Comparison of ENCODE assay signal across 8 cellular contexts in the genomic region with DNA sequence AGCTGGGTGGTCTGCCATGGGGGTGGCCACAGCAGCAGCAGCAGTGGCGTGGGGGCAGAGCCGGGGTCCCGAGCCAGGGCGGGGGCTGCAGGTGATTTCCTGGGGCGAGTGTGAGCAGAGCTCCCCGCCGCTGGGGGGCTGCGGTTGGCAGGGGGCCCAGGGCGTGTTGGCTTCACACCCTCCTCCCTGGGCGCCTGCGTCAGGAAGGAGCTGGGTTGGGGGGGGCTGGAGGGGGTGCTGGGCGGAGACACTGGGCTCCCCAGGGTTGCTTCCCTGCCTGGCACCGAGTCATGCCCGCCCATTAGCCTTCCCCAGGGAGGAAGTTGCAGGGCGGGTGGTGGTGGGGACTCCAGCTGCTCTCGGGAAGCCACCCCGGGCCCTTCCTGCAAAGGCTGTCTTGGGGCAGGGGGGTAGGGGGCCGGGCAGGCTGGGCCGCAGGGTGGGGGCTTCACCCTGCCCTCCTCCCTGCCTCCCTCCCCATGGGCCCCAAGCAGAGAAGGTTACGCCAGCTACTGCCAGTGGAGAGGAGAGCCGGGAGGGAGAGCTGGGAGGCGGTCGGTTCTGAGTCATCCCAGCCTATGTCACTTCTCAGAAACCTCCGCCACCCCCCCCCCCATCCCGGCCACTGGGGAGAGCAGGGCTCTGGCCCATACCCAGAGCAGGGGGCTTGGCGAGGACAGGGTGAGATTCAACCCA. TPM values are rescaled to one million over a fixed set of nuclear protein-coding genes. Genes with fewer than 3 reads are reported as not detected.
DNase-seq lines count a peak whose midpoint lies in the region; ATAC-seq, FAIRE-seq and TF ChIP-seq lines count a peak whose summit lies in the region.

No MANE protein-coding gene starts in this region.

- intact Hi-C loops in aorta (cut with DNase I) = no loop called here

- H3K4me2 ChIP-seq in A549 = peak overlapping the region; percentile 100

- ATAC-seq in A549 = peak; percentile 36 to 61
- peak; percentile 60 for ATAC-seq in foreskin keratinocyte
- ATAC-seq in aorta (ENCODE audit: low FRiP score) = peak; percentile 70
- no peak for ATAC-seq in HG03571 (IDR thresholded peaks at IDR 0.05; ENCODE audit: unreplicated experiment)

- H3K9me3 ChIP-seq in A549 = no peaks in the 10 kb centered on the region
- no peaks in the 10 kb centered on the region for H3K9me3 ChIP-seq in aorta (ENCODE audit: control insufficient read depth, low read length)

- H3K4me3 ChIP-seq in A549 (peak overlapping the region; percentile 97), aorta (ENCODE audit: low read length in 2 of 2) (peak overlapping the region in 1 of 2 donors; percentile 21)

- TF ChIP-seq CTCF in A549 (IDR thresholded peaks at IDR 0.05) (no peak), foreskin keratinocyte (conservative IDR thresholded peaks at IDR 0.05) (peak; percentile 19)

- CTCF ChIA-PET in A549 (lab: Yijun Ruan, JAX) = interaction anchor here (0.6 to 18.7 kb wide), 8 partner anchors 9 to 141 kb away, joined by 3 to 500 read pairs (median 4); a partner anchor contains a TSS

- 0% methylated on average over 9 of the region's 26 CpGs for WGBS in A549 (ENCODE audit: missing lambda C conversion rate)
- 1% methylated on average over 15 to 26 of the region's 26 CpGs for WGBS in aorta, 2 donors

- DNase-seq in A549 (ENCODE audit: low read depth in 1 of 2, low spot score in 1 of 2) (peak in 1 of 2 experiments; percentile 91), H4 (ENCODE audit: low spot score) (peak; percentile 96), RCC 7860 (ENCODE audit: low spot score) (peak; percentile 96), foreskin keratinocyte (peak; percentile 89 to 92), occipital lobe (lab: John Stamatoyannopoulos, UW) (peak; percentile 95), aorta (peak; percentile 96 to 97)
- peak; percentile 70 for DNase-seq in activated naive CD4-positive, alpha-beta T cell treated with Interleukin-2 at 50 U/mL for 16 hours

- TF ChIP-seq RAD21 in A549 (conservative IDR thresholded peaks at IDR 0.05 in 1 of 2, IDR thresholded peaks at IDR 0.05 in 1 of 2) = no peak; a peak in 1 of 5 replicates

- H3K4me1 ChIP-seq in A549 (peaks cover 45% of the 10 kb centered on the region), foreskin keratinocyte (peaks cover 5% of the 10 kb centered on the region), aorta (ENCODE audit: control insufficient read depth in 1 of 2, insufficient read depth in 2 of 2, low read length in 2 of 2) (no peaks in the 10 kb centered on the region)

- peak; percentile 35 to 39; a peak in 2 of 5 replicates for TF ChIP-seq EP300 in A549 (IDR thresholded peaks at IDR 0.05)

- H3K27ac ChIP-seq in A549 = peak overlapping the region; percentile 100
- H3K27ac ChIP-seq in foreskin keratinocyte = peak overlapping the region; percentile 80
- H3K27ac ChIP-seq in aorta (ENCODE audit: low read depth in 1 of 2, low read length in 2 of 2) = peak overlapping the region; percentile 76 to 97

- TF ChIP-seq POLR2A in A549 (IDR thresholded peaks at IDR 0.05; ENCODE audit: low read length) = no peak

- no peaks in the 10 kb centered on the region for H3K27me3 ChIP-seq in foreskin keratinocyte
- H3K27me3 ChIP-seq in aorta (ENCODE audit: control insufficient read depth in 1 of 2, insufficient read depth in 2 of 2, low read length in 1 of 2) = peaks cover 0 to 2% of the 10 kb centered on the region in 2 donors

- POLR2A ChIA-PET in A549 (lab: Yijun Ruan, JAX) = interaction anchor here (0.7 to 5.0 kb wide), 7 partner anchors 9 to 330 kb away, joined by 3 to 62 read pairs (median 9); a partner anchor contains a TSS

- peaks cover 6 to 9% of the 10 kb centered on the region in 2 donors for H3K36me3 ChIP-seq in aorta (ENCODE audit: control insufficient read depth in 1 of 2, insufficient read depth in 2 of 2, low read length in 1 of 2)

- FAIRE-seq in A549 (lab: Jason Lieb, UNC) (no peak), RCC 7860 (lab: Jason Lieb, UNC) (peak; percentile 80)

TF ChIP-seq in A549, 52 proteins besides CTCF, POLR2A, EP300 and RAD21 (continues in another document):
- TF ChIP-seq, protein P1, sequence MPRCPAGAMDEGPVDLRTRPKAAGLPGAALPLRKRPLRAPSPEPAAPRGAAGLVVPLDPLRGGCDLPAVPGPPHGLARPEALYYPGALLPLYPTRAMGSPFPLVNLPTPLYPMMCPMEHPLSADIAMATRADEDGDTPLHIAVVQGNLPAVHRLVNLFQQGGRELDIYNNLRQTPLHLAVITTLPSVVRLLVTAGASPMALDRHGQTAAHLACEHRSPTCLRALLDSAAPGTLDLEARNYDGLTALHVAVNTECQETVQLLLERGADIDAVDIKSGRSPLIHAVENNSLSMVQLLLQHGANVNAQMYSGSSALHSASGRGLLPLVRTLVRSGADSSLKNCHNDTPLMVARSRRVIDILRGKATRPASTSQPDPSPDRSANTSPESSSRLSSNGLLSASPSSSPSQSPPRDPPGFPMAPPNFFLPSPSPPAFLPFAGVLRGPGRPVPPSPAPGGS (IDR thresholded peaks at IDR 0.05) = 0 out of 3 replicates have a peak, but pooled peaks have one; percentile 21
- TF ChIP-seq JUN (IDR thresholded peaks at IDR 0.05) (peak in 1 of 2 experiments; percentile 69; a peak in 3 of 5 replicates), PHF8 (IDR thresholded peaks at IDR 0.05; ENCODE audit: borderline replicate concordance, low read depth) (no peak), HDAC2 (IDR thresholded peaks at IDR 0.05) (no peak), FOSB (CRISPR knock-in tag; IDR thresholded peaks at IDR 0.05) (no peak)

RNA-seq across cellular contexts. Expression of a gene that starts 4.6 kb away (rescaled TPM):
- polyA plus RNA-seq in A549 (2011; rRNA removed) = 9.1 and 11.8 TPM in 2 replicates
- polyA plus RNA-seq in A549 (2012; cell fraction: cytosol; rRNA removed) = 17.7 and 27.8 TPM in 2 replicates
- polyA plus RNA-seq in A549 (2012; cell fraction: nucleus; rRNA removed) = 45.7 and 73.9 TPM in 2 replicates
- 27.7 to 33.4 TPM (median 31.4 TPM) in 3 replicates for polyA plus RNA-seq in A549 (2017; fragmentation: RNase III; extraction: RNeasy Plus Mini Kit Qiagen cat#74134 plus additional on column Dnase treatment)
- polyA minus RNA-seq in A549 (2011; rRNA and poly(A)+ RNA removed) = 23.7 and 25.2 TPM in 2 replicates
- 2.4 and 4.2 TPM in 2 replicates for total RNA-seq in H4 (2014; rRNA removed; shearing (Covaris generic))
- 21.3 and 24.4 TPM in 2 replicates for total RNA-seq in foreskin keratinocyte
- polyA plus RNA-seq in foreskin keratinocyte = 16.6 and 17.7 TPM in 2 replicates
- total RNA-seq in occipital lobe = 15.3 TPM
- total RNA-seq in aorta = 100 to 1,000 TPM; 112 to 121 TPM
- 10 to 100 TPM; 11.8 to 27.4 TPM for polyA plus RNA-seq in aorta

RNA-seq across cellular contexts. Expression of a gene that starts 11.4 kb away (rescaled TPM):
- polyA plus RNA-seq in A549 (2011; rRNA removed) (18.5 and 28.7 TPM in 2 replicates), A549 (2017; fragmentation: RNase III; extraction: RNeasy Plus Mini Kit Qiagen cat#74134 plus additional on column Dnase treatment) (96.9 to 101 TPM (median 99.7 TPM) in 3 replicates), foreskin keratinocyte (244 and 259 TPM in 2 replicates), aorta (100 to 1,000 TPM; 131 to 164 TPM)
- 158 and 210 TPM in 2 replicates for polyA plus RNA-seq in A549 (2012; cell fraction: cytosol; rRNA removed)
- polyA plus RNA-seq in A549 (2012; cell fraction: nucleus; rRNA removed) = 114 and 225 TPM in 2 replicates
- polyA minus RNA-seq in A549 (2011; rRNA and poly(A)+ RNA removed) = 12.4 and 18.2 TPM in 2 replicates
- 34.9 and 37.0 TPM in 2 replicates for total RNA-seq in H4 (2014; rRNA removed; shearing (Covaris generic))
- total RNA-seq in foreskin keratinocyte (133 and 135 TPM in 2 replicates), occipital lobe (11.9 TPM), aorta (100 to 1,000 TPM in 1 of 2 donors, 10 to 100 TPM in 1; 92.8 to 102 TPM)

RNA-seq across cellular contexts. Expression of a gene that starts 15.2 kb away (rescaled TPM):
- polyA plus RNA-seq in A549 (2011; rRNA removed) (0.19 and 0.30 TPM in 2 replicates), A549 (2017; fragmentation: RNase III; extraction: RNeasy Plus Mini Kit Qiagen cat#74134 plus additional on column Dnase treatment) (1.7 to 2.0 TPM (median 1.9 TPM) in 3 replicates), foreskin keratinocyte (2.4 TPM in 2 replicates), aorta (1 to 10 TPM in 1 of 2 donors, under 1 TPM in 1; 0.88 to 1.1 TPM)
- 1.3 and 2.3 TPM in 2 replicates for polyA plus RNA-seq in A549 (2012; cell fraction: cytosol; rRNA removed)
- 4.5 and 8.2 TPM in 2 replicates for polyA plus RNA-seq in A549 (2012; cell fraction: nucleus; rRNA removed)
- 0.21 and 0.24 TPM in 2 replicates for polyA minus RNA-seq in A549 (2011; rRNA and poly(A)+ RNA removed)
- 0.37 and 1.2 TPM in 2 replicates for total RNA-seq in H4 (2014; rRNA removed; shearing (Covaris generic))
- total RNA-seq in foreskin keratinocyte (3.0 and 3.1 TPM in 2 replicates), occipital lobe (6.6 TPM), aorta (1 to 10 TPM; 3.0 to 3.7 TPM)

RNA-seq across cellular contexts. Expression of a gene that starts 16.2 kb away (rescaled TPM):
- 92.4 and 151 TPM in 2 replicates for polyA plus RNA-seq in A549 (2011; rRNA removed)
- polyA plus RNA-seq in A549 (2012; cell fraction: cytosol; rRNA removed) = 111 and 147 TPM in 2 replicates
- polyA plus RNA-seq in A549 (2012; cell fraction: nucleus; rRNA removed) = 246 and 410 TPM in 2 replicates
- 178 to 201 TPM (median 189 TPM) in 3 replicates for polyA plus RNA-seq in A549 (2017; fragmentation: RNase III; extraction: RNeasy Plus Mini Kit Qiagen cat#74134 plus additional on column Dnase treatment)
- polyA minus RNA-seq in A549 (2011; rRNA and poly(A)+ RNA removed) = 38.3 and 44.0 TPM in 2 replicates
- 196 and 197 TPM in 2 replicates for total RNA-seq in H4 (2014; rRNA removed; shearing (Covaris generic))
- 95.4 and 99.9 TPM in 2 replicates for total RNA-seq in foreskin keratinocyte
- 128 and 129 TPM in 2 replicates for polyA plus RNA-seq in foreskin keratinocyte
- 598 TPM for total RNA-seq in occipital lobe
- 100 to 1,000 TPM; 391 to 397 TPM for total RNA-seq in aorta
- polyA plus RNA-seq in aorta = 1,000 to 10,000 TPM in 1 of 2 donors, 100 to 1,000 TPM in 1; 252 to 1,634 TPM

RNA-seq across cellular contexts. Expression of a gene that starts 22.4 kb away (rescaled TPM):
- polyA plus RNA-seq in A549 (2011; rRNA removed) (22.7 and 24.8 TPM in 2 replicates), A549 (2017; fragmentation: RNase III; extraction: RNeasy Plus Mini Kit Qiagen cat#74134 plus additional on column Dnase treatment) (35.6 to 37.6 TPM (median 37.1 TPM) in 3 replicates), foreskin keratinocyte (79.6 and 91.6 TPM in 2 replicates), aorta (10 to 100 TPM; 43.8 to 68.8 TPM)
- 96.5 and 113 TPM in 2 replicates for polyA plus RNA-seq in A549 (2012; cell fraction: cytosol; rRNA removed)
- 61.6 and 78.1 TPM in 2 replicates for polyA plus RNA-seq in A549 (2012; cell fraction: nucleus; rRNA removed)
- polyA minus RNA-seq in A549 (2011; rRNA and poly(A)+ RNA removed) = 5.3 and 6.7 TPM in 2 replicates
- total RNA-seq in H4 (2014; rRNA removed; shearing (Covaris generic)) = 49.8 and 59.5 TPM in 2 replicates
- total RNA-seq in foreskin keratinocyte (48.1 and 50.9 TPM in 2 replicates), occipital lobe (6.7 TPM), aorta (10 to 100 TPM; 21.9 to 23.3 TPM)
